ENCODE assay signal across 8 cellular contexts in genomic region chr7:104943502-104944343, GRCh38.
A peak's percentile ranks its signal among the peaks of the same experiment; 100 is the strongest.
DNase-seq lines count a peak whose midpoint lies in the region; ATAC-seq, FAIRE-seq and TF ChIP-seq lines count a peak whose summit lies in the region.

No MANE protein-coding gene starts in this region.

- H3K4me3 ChIP-seq in BLaER1 (peak overlapping the region; percentile 70), astrocyte (ENCODE audit: insufficient read depth, low read depth, low read length) (no peak overlapping the region)

- H3K4me2 ChIP-seq in BLaER1 = peak overlapping the region; percentile 88
- H3K4me2 ChIP-seq in astrocyte (ENCODE audit: low read length) = peak overlapping the region; percentile 36

- H3K27ac ChIP-seq in BLaER1 = peak overlapping the region; percentile 81
- H3K27ac ChIP-seq in astrocyte (ENCODE audit: low read depth, low read length) = peak overlapping the region; percentile 88

- H3K9me3 Mint-ChIP-seq in T-cell (no peaks in the 10 kb centered on the region), astrocyte (ENCODE audit: unreplicated experiment) (peaks cover 7% of the 10 kb centered on the region)

- H3K27me3 ChIP-seq in BLaER1 = no peaks in the 10 kb centered on the region
- no peaks in the 10 kb centered on the region for H3K27me3 ChIP-seq in astrocyte (ENCODE audit: insufficient read depth, low read length)

- H3K36me3 Mint-ChIP-seq in T-cell (no peaks in the 10 kb centered on the region), astrocyte (ENCODE audit: low read depth, unreplicated experiment) (peaks cover 3% of the 10 kb centered on the region)

- H3K27me3 Mint-ChIP-seq in T-cell (no peaks in the 10 kb centered on the region), astrocyte (ENCODE audit: low read depth, unreplicated experiment) (no peaks in the 10 kb centered on the region)

- FAIRE-seq in astrocyte (lab: Jason Lieb, UNC) = no peak

- peaks cover 28% of the 10 kb centered on the region; the same call in 1 of the 2 replicates for H4K20me1 ChIP-seq in BLaER1
- H4K20me1 ChIP-seq in astrocyte (ENCODE audit: insufficient read depth, low read length) = no peaks in the 10 kb centered on the region

- H3K79me2 ChIP-seq in astrocyte (ENCODE audit: insufficient read depth, low read length) = no peaks in the 10 kb centered on the region

- H3K4me1 ChIP-seq in BLaER1 (peaks cover 83% of the 10 kb centered on the region), astrocyte (ENCODE audit: insufficient read depth, low read length) (peaks cover 25% of the 10 kb centered on the region)

- H3K27ac Mint-ChIP-seq in T-cell (peak overlapping the region; percentile 99 to 100), astrocyte (ENCODE audit: unreplicated experiment) (no peak overlapping the region)

- TF ChIP-seq CTCF in astrocyte (IDR thresholded peaks at IDR 0.05; ENCODE audit: insufficient read depth, low read depth, low read length) = no peak

- peaks cover 14% of the 10 kb centered on the region; the same call in 1 of the 2 replicates for H3K36me3 ChIP-seq in BLaER1
- no peaks in the 10 kb centered on the region for H3K36me3 ChIP-seq in astrocyte (ENCODE audit: insufficient read depth, low read length)

- H3K9ac ChIP-seq in BLaER1 (peak overlapping the region; percentile 83), astrocyte (ENCODE audit: low read length) (no peak overlapping the region)

- H3K9me3 ChIP-seq in BLaER1 = peaks cover 18% of the 10 kb centered on the region
- H3K9me3 ChIP-seq in astrocyte (ENCODE audit: insufficient read depth, low read depth, low read length) = no peaks in the 10 kb centered on the region

- POLR2A ChIA-PET in T-cell (lab: Charles Lee) = interaction anchor here (0.6 to 3.4 kb wide), 9 partner anchors 17 to 588 kb away, joined by 3 to 26 read pairs (median 4); partner anchors contain the start of gene RINT1 (in 1 of the 2)

- H2AFZ ChIP-seq in astrocyte (ENCODE audit: low read depth, low read length) = no peak overlapping the region

- CTCF ChIA-PET in T-cell (lab: Charles Lee) = interaction anchor here in 1 of 2 donors (0.6 to 4.2 kb wide), 5 partner anchors 25 to 344 kb away, joined by 3 to 20 read pairs (median 4); no protein-coding TSS in a partner anchor

- peak; percentile 25 to 79 (median 58) for DNase-seq in T-cell
- peak; percentile 90 for DNase-seq in astrocyte (ENCODE audit: low read depth)
- DNase-seq in left lobe of liver (ENCODE audit: low spot score) = no peak
- peak; percentile 38 for DNase-seq in stimulated activated CD8-positive, alpha-beta memory T cell treated with anti-CD3 and anti-CD28 coated beads, Interleukin-15, amount 100 ng/mL, for 1 hour (ENCODE audit: low read depth)
- no peak for DNase-seq in NCI-H526 (lab: John Stamatoyannopoulos, UW)

- H3K4me3 Mint-ChIP-seq in T-cell = peak overlapping the region; percentile 81 to 96 (median 85)
- peak overlapping the region; percentile 16 for H3K4me3 Mint-ChIP-seq in astrocyte (ENCODE audit: unreplicated experiment)

- H3K4me1 Mint-ChIP-seq in T-cell (peaks cover 66 to 74% (median 67%) of the 10 kb centered on the region in 3 donors), astrocyte (ENCODE audit: low read depth, unreplicated experiment) (peaks cover 12% of the 10 kb centered on the region)

- ATAC-seq in GM19455 (IDR thresholded peaks at IDR 0.05; ENCODE audit: unreplicated experiment) (peak; percentile 51), HG03575 (IDR thresholded peaks at IDR 0.05; ENCODE audit: extremely low read depth, insufficient number of reproducible peaks, low FRiP score, unreplicated experiment) (peak; percentile 24), T-cell (replicated peaks in 1 of 4) (peak; percentile 19 to 47 (median 43)), left lobe of liver (peak; percentile 44)

Comparison
In these comparisons a context has a peak if more than half of its experiments do, and no peak if none do; other contexts are left out.
1. DNase-seq: peak in T-cell (34 of 34), astrocyte (single experiment) and stimulated activated CD8-positive, alpha-beta memory T cell treated with anti-CD3 and anti-CD28 coated beads, Interleukin-15, amount 100 ng/mL, for 1 hour (single experiment); none in left lobe of liver (single experiment) and NCI-H526 (0 of 2).
2. Peak in every context shown above with its lines, with median percentiles within 50 percentile points of each other: ATAC-seq.